24 cellular contexts compared by ENCODE assay signal in genomic region chr7:105320896-105321295, GRCh38.
"Had no signal": no experiment of that assay in that cellular context is flagged by ENCODE, and none has a peak within 500 bp of the region (broad histone marks: within the 10 kb centered on the region; RNA-seq: fewer than 3 reads in every experiment).

No MANE protein-coding gene starts in this region.

- H3K4me3 ChIP-seq: colonic mucosa, coronary artery, esophagus muscularis mucosa, esophagus squamous epithelium, gastrocnemius medialis, gastroesophageal sphincter, heart left ventricle, heart right ventricle had no signal

- DNase-seq: colonic mucosa; cortex of kidney; dermis blood vessel endothelial cell; effector CD4-positive, alpha-beta T cell; effector CD8-positive, alpha-beta T cell; effector memory CD4-positive, alpha-beta T cell; effector memory CD8-positive, alpha-beta T cell; endodermal cell; erythroblast; esophagus squamous epithelium; foreskin fibroblast; foreskin keratinocyte; foreskin melanocyte; gastrocnemius medialis; glutamatergic neuron; head of caudate nucleus; heart left ventricle; heart right ventricle had no signal

- H3K36me3 ChIP-seq: colonic mucosa, esophagus muscularis mucosa, esophagus squamous epithelium, gastrocnemius medialis, gastroesophageal sphincter, heart left ventricle, heart right ventricle had no signal

- ATAC-seq: effector memory CD8-positive, alpha-beta T cell; esophagus mucosa; foreskin keratinocyte; gastrocnemius medialis; gastroesophageal sphincter; heart left ventricle; heart right ventricle had no signal

- H3K27me3 ChIP-seq: colonic mucosa, esophagus muscularis mucosa, esophagus squamous epithelium, foreskin keratinocyte, gastrocnemius medialis, gastroesophageal sphincter, heart left ventricle, heart right ventricle had no signal

- H3K9me3 ChIP-seq: colonic mucosa, esophagus muscularis mucosa, esophagus squamous epithelium, gastrocnemius medialis, gastroesophageal sphincter, heart left ventricle, heart right ventricle had no signal

- H3K4me1 ChIP-seq: colonic mucosa had no signal

- H3K27ac ChIP-seq: colonic mucosa, coronary artery, epithelial cell of prostate, esophagus muscularis mucosa, esophagus squamous epithelium, foreskin keratinocyte, gastrocnemius medialis, gastroesophageal sphincter, heart left ventricle, heart right ventricle had no signal

- H3K9me3 Mint-ChIP-seq: dendritic cell treated with granulocyte-macrophage colony-stimulating factor and Interleukin-4, amounts not matched to agents 40 ng/mL and 50 ng/mL, for 4 days; effector memory CD8-positive, alpha-beta T cell had no signal

- H3K27ac Mint-ChIP-seq: dendritic cell treated with granulocyte-macrophage colony-stimulating factor and Interleukin-4, amounts not matched to agents 40 ng/mL and 50 ng/mL, for 4 days; effector memory CD8-positive, alpha-beta T cell; endodermal cell had no signal

- H3K4me3 Mint-ChIP-seq: dendritic cell treated with granulocyte-macrophage colony-stimulating factor and Interleukin-4, amounts not matched to agents 40 ng/mL and 50 ng/mL, for 4 days; effector memory CD8-positive, alpha-beta T cell; endodermal cell had no signal
